Comparison of ENCODE assay signal across 11 cellular contexts in the genomic region with DNA sequence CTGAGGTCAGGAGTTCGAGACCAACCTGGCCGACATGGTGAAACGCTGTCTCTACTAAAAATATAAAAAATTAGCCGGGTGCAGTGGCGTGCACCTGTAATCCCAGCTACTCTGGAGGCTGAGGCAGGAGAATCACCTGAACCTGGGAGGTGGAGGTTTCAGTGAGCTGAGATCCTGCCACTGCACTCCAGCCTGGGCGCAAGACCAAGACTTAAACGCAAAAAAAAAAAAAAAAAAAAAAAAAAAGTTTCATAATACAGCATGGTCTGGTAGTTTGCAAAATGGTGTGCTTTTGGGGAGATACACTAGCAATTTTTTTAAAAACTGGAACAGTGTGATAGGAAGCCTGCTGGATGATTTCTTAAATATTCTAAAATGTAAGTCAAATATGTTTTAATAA. TPM values are rescaled to one million over a fixed set of nuclear protein-coding genes. Genes with fewer than 3 reads are reported as not detected.
DNase-seq lines count a peak whose midpoint lies in the region; ATAC-seq and TF ChIP-seq lines count a peak whose summit lies in the region.
"Not testable (repeated sequence)": the region's sequence is repeated elsewhere in the genome, so short reads cannot be mapped to it uniquely, and the experiment has no call there.
"Had no signal": no experiment of that assay in that cellular context is flagged by ENCODE, and none has a peak within 500 bp of the region (broad histone marks: within the 10 kb centered on the region; RNA-seq: fewer than 3 reads in every experiment).

No MANE protein-coding gene starts in this region.

- H3K4me3 ChIP-seq in HEK293 (ENCODE audit: low read depth, low read length); cardiac muscle cell: not testable (repeated sequence)
- peak overlapping the region; percentile 83 for H3K4me3 ChIP-seq in NB4 (ENCODE audit: low read depth, low read length)

- H3K4me1 Mint-ChIP-seq in activated CD4-positive, alpha-beta T cell treated with anti-CD3 and anti-CD28 coated beads for 36 hours = peaks cover 60% of the 10 kb centered on the region
- peaks cover 66% of the 10 kb centered on the region for H3K4me1 Mint-ChIP-seq in activated T-cell treated with anti-CD3 and anti-CD28 coated beads, Interleukin-2, amount 50 U/mL, for 72 hours (ENCODE audit: low read depth)
- peaks cover 50% of the 10 kb centered on the region for H3K4me1 Mint-ChIP-seq in activated naive CD8-positive, alpha-beta T cell treated with anti-CD3 and anti-CD28 coated beads for 36 hours
- peaks cover 64% of the 10 kb centered on the region for H3K4me1 Mint-ChIP-seq in progenitor cell of endocrine pancreas (ENCODE audit: low read depth)

- intact Hi-C loops in activated CD4-positive, alpha-beta T cell treated with anti-CD3 and anti-CD28 coated beads for 36 hours (cut with DNase I, micrococcal nuclease) = not testable (repeated sequence)

- not testable (repeated sequence) for H3K4me1 ChIP-seq in HEK293 (ENCODE audit: control insufficient read depth, insufficient read depth, low read length)
- H3K4me1 ChIP-seq in cardiac muscle cell (ENCODE audit: low read depth) = peaks cover 40% of the 10 kb centered on the region

- H3K27me3 Mint-ChIP-seq in activated CD4-positive, alpha-beta T cell treated with anti-CD3 and anti-CD28 coated beads for 36 hours; activated T-cell treated with anti-CD3 and anti-CD28 coated beads, Interleukin-2, amount 50 U/mL, for 72 hours (ENCODE audit: low read depth); activated naive CD8-positive, alpha-beta T cell treated with anti-CD3 and anti-CD28 coated beads for 36 hours; progenitor cell of endocrine pancreas: not testable (repeated sequence)

- H3K27ac Mint-ChIP-seq in activated CD4-positive, alpha-beta T cell treated with anti-CD3 and anti-CD28 coated beads for 36 hours = peak overlapping the region; percentile 25
- peak overlapping the region; percentile 89 for H3K27ac Mint-ChIP-seq in activated T-cell treated with anti-CD3 and anti-CD28 coated beads, Interleukin-2, amount 50 U/mL, for 72 hours
- H3K27ac Mint-ChIP-seq in activated naive CD8-positive, alpha-beta T cell treated with anti-CD3 and anti-CD28 coated beads for 36 hours = peak overlapping the region; percentile 71
- not testable (repeated sequence) for H3K27ac Mint-ChIP-seq in progenitor cell of endocrine pancreas

- H3K4me3 Mint-ChIP-seq in activated CD4-positive, alpha-beta T cell treated with anti-CD3 and anti-CD28 coated beads for 36 hours = peak overlapping the region; percentile 38
- H3K4me3 Mint-ChIP-seq in activated T-cell treated with anti-CD3 and anti-CD28 coated beads, Interleukin-2, amount 50 U/mL, for 72 hours = peak overlapping the region; percentile 9 to 98
- H3K4me3 Mint-ChIP-seq in activated naive CD8-positive, alpha-beta T cell treated with anti-CD3 and anti-CD28 coated beads for 36 hours = not testable (repeated sequence)
- H3K4me3 Mint-ChIP-seq in progenitor cell of endocrine pancreas (ENCODE audit: low read depth) = peak overlapping the region; percentile 23

- TF ChIP-seq POLR2A in NB4 (IDR thresholded peaks at IDR 0.05; ENCODE audit: extremely low read depth, insufficient read length) = not testable (repeated sequence)

- H3K27me3 ChIP-seq in cardiac muscle cell = not testable (repeated sequence)

- H3K27ac ChIP-seq in HEK293 (ENCODE audit: extremely low read depth, low read depth, low read length) = not testable (repeated sequence)
- peak overlapping the region; percentile 56 for H3K27ac ChIP-seq in cardiac muscle cell

- not testable (repeated sequence) for H3K9me3 Mint-ChIP-seq in activated CD4-positive, alpha-beta T cell treated with anti-CD3 and anti-CD28 coated beads for 36 hours (ENCODE audit: low read depth); activated T-cell treated with anti-CD3 and anti-CD28 coated beads, Interleukin-2, amount 50 U/mL, for 72 hours; activated naive CD8-positive, alpha-beta T cell treated with anti-CD3 and anti-CD28 coated beads for 36 hours; progenitor cell of endocrine pancreas (ENCODE audit: low read depth)

- peaks cover 83% of the 10 kb centered on the region for H3K36me3 Mint-ChIP-seq in activated CD4-positive, alpha-beta T cell treated with anti-CD3 and anti-CD28 coated beads for 36 hours (ENCODE audit: low read depth)
- H3K36me3 Mint-ChIP-seq in activated T-cell treated with anti-CD3 and anti-CD28 coated beads, Interleukin-2, amount 50 U/mL, for 72 hours (ENCODE audit: insufficient read depth in 2 of 2) = peaks cover 18 to 79% of the 10 kb centered on the region in 2 donors
- peaks cover 83% of the 10 kb centered on the region for H3K36me3 Mint-ChIP-seq in activated naive CD8-positive, alpha-beta T cell treated with anti-CD3 and anti-CD28 coated beads for 36 hours
- peaks cover 56% of the 10 kb centered on the region for H3K36me3 Mint-ChIP-seq in progenitor cell of endocrine pancreas (ENCODE audit: insufficient read depth)

- POLR2A ChIA-PET in HEK293 (lab: Yijun Ruan, JAX); activated CD4-positive, alpha-beta T cell treated with anti-CD3 and anti-CD28 coated beads for 36 hours (lab: Charles Lee): not testable (repeated sequence)

- H3K36me3 ChIP-seq in HEK293 (ENCODE audit: control insufficient read depth in 2 of 2, insufficient read depth in 1 of 2, low read length in 2 of 2) (peaks cover 0 to 90% of the 10 kb centered on the region in 2 experiments; a peak in 1 of 3 replicates), cardiac muscle cell (peaks cover 28% of the 10 kb centered on the region)

- CTCF ChIA-PET in HEK293 (lab: Yijun Ruan, JAX) = not testable (repeated sequence)
- CTCF ChIA-PET in activated CD4-positive, alpha-beta T cell treated with anti-CD3 and anti-CD28 coated beads for 36 hours (lab: Charles Lee) = interaction anchor here (1.4 to 2.0 kb wide), 2 partner anchors 20 to 38 kb away, joined by 5 to 8 read pairs; no protein-coding TSS in a partner anchor

- not testable (repeated sequence) for TF ChIP-seq CTCF in HEK293 (tag by site-specific recombination; IDR thresholded peaks at IDR 0.05); NB4 (IDR thresholded peaks at IDR 0.05; ENCODE audit: low read depth, low read length); cardiac muscle cell (IDR thresholded peaks at IDR 0.05; ENCODE audit: low read depth, low read length); progenitor cell of endocrine pancreas (IDR thresholded peaks at IDR 0.05; ENCODE audit: unreplicated experiment)

- not testable (repeated sequence) for DNase-seq in NB4 (ENCODE audit: low read depth); activated CD4-positive, alpha-beta T cell treated with anti-CD3 and anti-CD28 coated beads for 36 hours; activated T-cell treated with anti-CD3 and anti-CD28 coated beads, Interleukin-2, amount 50 U/mL, for 72 hours; activated naive CD8-positive, alpha-beta T cell treated with anti-CD3 and anti-CD28 coated beads for 36 hours; cardiac muscle cell (ENCODE audit: low read depth in 1 of 2, low spot score in 1 of 2); progenitor cell of endocrine pancreas (ENCODE audit: low spot score, unreplicated experiment)

- ATAC-seq in activated CD4-positive, alpha-beta T cell treated with anti-CD3 and anti-CD28 coated beads for 36 hours; activated T-cell treated with anti-CD3 and anti-CD28 coated beads, Interleukin-2, amount 50 U/mL, for 72 hours (replicated peaks in 1 of 2): not testable (repeated sequence)

- H3K9me3 ChIP-seq in HEK293 (ENCODE audit: control insufficient read depth, insufficient read depth, low read depth, low read length); cardiac muscle cell (ENCODE audit: low read depth): not testable (repeated sequence)

TF ChIP-seq in HEK293, 187 proteins besides CTCF, POLR2A, EP300 and RAD21:
- TF ChIP-seq, protein P1, sequence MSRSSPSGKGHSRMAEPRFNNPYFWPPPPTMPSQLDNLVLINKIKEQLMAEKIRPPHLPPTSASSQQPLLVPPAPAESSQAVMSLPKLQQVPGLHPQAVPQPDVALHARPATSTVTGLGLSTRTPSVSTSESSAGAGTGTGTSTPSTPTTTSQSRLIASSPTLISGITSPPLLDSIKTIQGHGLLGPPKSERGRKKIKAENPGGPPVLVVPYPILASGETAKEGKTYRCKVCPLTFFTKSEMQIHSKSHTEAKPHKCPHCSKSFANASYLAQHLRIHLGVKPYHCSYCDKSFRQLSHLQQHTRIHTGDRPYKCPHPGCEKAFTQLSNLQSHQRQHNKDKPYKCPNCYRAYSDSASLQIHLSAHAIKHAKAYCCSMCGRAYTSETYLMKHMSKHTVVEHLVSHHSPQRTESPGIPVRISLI (tag by site-specific recombination; IDR thresholded peaks at IDR 0.05) = peak; percentile 67

RNA-seq across cellular contexts. Expression of a gene that starts 5.4 kb away (rescaled TPM):
- total RNA-seq in activated CD4-positive, alpha-beta T cell treated with anti-CD3 and anti-CD28 coated beads for 36 hours = 10 to 100 TPM; 13.8 to 26.7 TPM
- 10 to 100 TPM; 15.7 to 17.9 TPM for total RNA-seq in activated T-cell treated with anti-CD3 and anti-CD28 coated beads, Interleukin-2, amount 50 U/mL, for 72 hours
- total RNA-seq in activated naive CD8-positive, alpha-beta T cell treated with anti-CD3 and anti-CD28 coated beads for 36 hours = 10 to 100 TPM; 26.4 to 30.0 TPM
- total RNA-seq in cardiac muscle cell (3.4 and 13.1 TPM in 2 replicates), progenitor cell of endocrine pancreas (13.8 and 14.0 TPM in 2 replicates)
- 1.5 and 3.1 TPM in 2 replicates for polyA plus RNA-seq in cardiac muscle cell

RNA-seq across cellular contexts. Expression of a gene that starts 45.5 kb away (rescaled TPM):
- under 1 TPM; 0.63 to 0.66 TPM for total RNA-seq in activated CD4-positive, alpha-beta T cell treated with anti-CD3 and anti-CD28 coated beads for 36 hours
- under 1 TPM in 1 of 2 donors, not detected in 1; 0.14 TPM for total RNA-seq in activated T-cell treated with anti-CD3 and anti-CD28 coated beads, Interleukin-2, amount 50 U/mL, for 72 hours
- total RNA-seq in activated naive CD8-positive, alpha-beta T cell treated with anti-CD3 and anti-CD28 coated beads for 36 hours = under 1 TPM in 1 of 2 experiments, not detected in 1; 0.23 TPM
- total RNA-seq in cardiac muscle cell (2.7 and 3.3 TPM in 2 replicates), progenitor cell of endocrine pancreas (0.16 and 0.57 TPM in 2 replicates)
- 0.97 and 3.6 TPM in 2 replicates for polyA plus RNA-seq in cardiac muscle cell
- total RNA-seq: Calu3, HT-29, SJSA1 had no signal
- polyA plus RNA-seq: CD14-positive monocyte had no signal
